ENCODE assay signal across 8 cellular contexts in genomic region chr7:2634265-2635145, GRCh38. TPM values are rescaled to one million over a fixed set of nuclear protein-coding genes. Genes with fewer than 3 reads are reported as not detected.
DNase-seq lines count a peak whose midpoint lies in the region; ATAC-seq and TF ChIP-seq lines count a peak whose summit lies in the region.

No MANE protein-coding gene starts in this region.

- H3K4me1 Mint-ChIP-seq in activated T-helper 1 cell treated with anti-CD3 and anti-CD28 coated beads, Interleukin-12 subunit alpha, Interleukin-12 subunit beta, Interleukin-2, Interleukin-4 antibody, amounts not matched to agents 30 ng/mL and 10 ng/mL and 1 ng/mL, durations not matched to agents 14 hours and 24 hours and 36 hours (ENCODE audit: low read depth) = peaks cover 15% of the 10 kb centered on the region

- intact Hi-C loops in activated T-helper 1 cell treated with anti-CD3 and anti-CD28 coated beads, Interleukin-12 subunit alpha, Interleukin-12 subunit beta, Interleukin-2, Interleukin-4 antibody, amounts not matched to agents 30 ng/mL and 10 ng/mL and 1 ng/mL, durations not matched to agents 14 hours and 24 hours and 36 hours (cut with micrococcal nuclease) = loop anchor here (5.0 kb wide), 1 partner anchor 1497 kb away; a partner anchor contains a TSS

- H3K27ac Mint-ChIP-seq in activated T-helper 1 cell treated with anti-CD3 and anti-CD28 coated beads, Interleukin-12 subunit alpha, Interleukin-12 subunit beta, Interleukin-2, Interleukin-4 antibody, amounts not matched to agents 30 ng/mL and 10 ng/mL and 1 ng/mL, durations not matched to agents 14 hours and 24 hours and 36 hours = no peak overlapping the region

- in situ Hi-C loops in HAP-1 (cut with MboI; ENCODE audit: low sequenced_read_pairs) = no loop called here

- H3K9me3 ChIP-seq in HAP-1 (no peaks in the 10 kb centered on the region), right atrium auricular region (no peaks in the 10 kb centered on the region), skeletal muscle tissue (ENCODE audit: control insufficient read depth in 3 of 3, low read length in 3 of 3) (no peaks in the 10 kb centered on the region)

- H3K27me3 ChIP-seq in HAP-1 (ENCODE audit: low read depth) (no peaks in the 10 kb centered on the region), right atrium auricular region (no peaks in the 10 kb centered on the region), skeletal muscle tissue (ENCODE audit: control insufficient read depth in 3 of 3, insufficient read depth in 3 of 3, low read length in 3 of 3) (no peaks in the 10 kb centered on the region)

- H3K27me3 Mint-ChIP-seq in activated T-helper 1 cell treated with anti-CD3 and anti-CD28 coated beads, Interleukin-12 subunit alpha, Interleukin-12 subunit beta, Interleukin-2, Interleukin-4 antibody, amounts not matched to agents 30 ng/mL and 10 ng/mL and 1 ng/mL, durations not matched to agents 14 hours and 24 hours and 36 hours (ENCODE audit: insufficient read depth) = no peaks in the 10 kb centered on the region

- no peaks in the 10 kb centered on the region for H3K36me3 Mint-ChIP-seq in activated T-helper 1 cell treated with anti-CD3 and anti-CD28 coated beads, Interleukin-12 subunit alpha, Interleukin-12 subunit beta, Interleukin-2, Interleukin-4 antibody, amounts not matched to agents 30 ng/mL and 10 ng/mL and 1 ng/mL, durations not matched to agents 14 hours and 24 hours and 36 hours (ENCODE audit: low read depth)

- ATAC-seq in HG02852 (IDR thresholded peaks at IDR 0.05; ENCODE audit: unreplicated experiment) (no peak), HG02642 (IDR thresholded peaks at IDR 0.05; ENCODE audit: poor library complexity, unreplicated experiment) (no peak)

- no peaks in the 10 kb centered on the region for H3K9me3 Mint-ChIP-seq in activated T-helper 1 cell treated with anti-CD3 and anti-CD28 coated beads, Interleukin-12 subunit alpha, Interleukin-12 subunit beta, Interleukin-2, Interleukin-4 antibody, amounts not matched to agents 30 ng/mL and 10 ng/mL and 1 ng/mL, durations not matched to agents 14 hours and 24 hours and 36 hours

- H3K4me1 ChIP-seq in HAP-1 = peaks cover 10% of the 10 kb centered on the region
- peaks cover 0 to 89% of the 10 kb centered on the region in 2 donors for H3K4me1 ChIP-seq in right atrium auricular region
- H3K4me1 ChIP-seq in skeletal muscle tissue (ENCODE audit: control insufficient read depth in 3 of 3, insufficient read depth in 3 of 3, low read length in 3 of 3) = peaks cover 67 to 84% (median 70%) of the 10 kb centered on the region in 3 donors

- no peak for TF ChIP-seq CTCF in right atrium auricular region (IDR thresholded peaks at IDR 0.05)

- H3K36me3 ChIP-seq in HAP-1 (replicated peaks) (no peaks in the 10 kb centered on the region), right atrium auricular region (no peaks in the 10 kb centered on the region), skeletal muscle tissue (ENCODE audit: control insufficient read depth in 3 of 3, insufficient read depth in 3 of 3, low read length in 3 of 3) (no peaks in the 10 kb centered on the region)

- H3K4me3 Mint-ChIP-seq in activated T-helper 1 cell treated with anti-CD3 and anti-CD28 coated beads, Interleukin-12 subunit alpha, Interleukin-12 subunit beta, Interleukin-2, Interleukin-4 antibody, amounts not matched to agents 30 ng/mL and 10 ng/mL and 1 ng/mL, durations not matched to agents 14 hours and 24 hours and 36 hours = peak overlapping the region; percentile 85

- DNase-seq in HAP-1 (ENCODE audit: low spot score in 2 of 2) = no peak
- no peak for DNase-seq in activated T-helper 1 cell treated with anti-CD3 and anti-CD28 coated beads, Interleukin-12 subunit alpha, Interleukin-12 subunit beta, Interleukin-2, Interleukin-4 antibody, amounts not matched to agents 30 ng/mL and 10 ng/mL and 1 ng/mL, durations not matched to agents 14 hours and 24 hours and 36 hours (ENCODE audit: low spot score)
- DNase-seq in right atrium auricular region (ENCODE audit: low spot score) = no peak
- no peak for DNase-seq in activated CD4-positive, CD25-positive, alpha-beta regulatory T cell (lab: John Stamatoyannopoulos, UW)
- DNase-seq in hypothalamus (lab: John Stamatoyannopoulos, UW) = no peak

- H3K27ac ChIP-seq in right atrium auricular region (peak overlapping the region; percentile 81 to 89), skeletal muscle tissue (ENCODE audit: low read depth, low read length) (peak overlapping the region; percentile 83)

- peak overlapping the region in 1 of 3 donors; percentile 81 for H3K9ac ChIP-seq in skeletal muscle tissue (ENCODE audit: low read depth in 1 of 3, low read length in 3 of 3)

- H3K4me3 ChIP-seq in HAP-1 (peak overlapping the region; percentile 78), right atrium auricular region (peak overlapping the region; percentile 62 to 80), skeletal muscle tissue (ENCODE audit: low read length in 3 of 3) (peak overlapping the region; percentile 71 to 83 (median 77))

RNA-seq across cellular contexts. Expression of gene TTYH3, which starts 2.7 kb away (rescaled TPM):
- 30.6 and 32.0 TPM in 2 replicates for total RNA-seq in activated T-helper 1 cell treated with anti-CD3 and anti-CD28 coated beads, Interleukin-12 subunit alpha, Interleukin-12 subunit beta, Interleukin-2, Interleukin-4 antibody, amounts not matched to agents 30 ng/mL and 10 ng/mL and 1 ng/mL, durations not matched to agents 14 hours and 24 hours and 36 hours
- total RNA-seq in right atrium auricular region = 10 to 100 TPM in 1 of 2 donors, 1 to 10 TPM in 1; 7.0 to 11.1 TPM
- 18.8 TPM for total RNA-seq in skeletal muscle tissue

RNA-seq across cellular contexts. Expression of gene AMZ1, which starts 53.5 kb away (rescaled TPM):
- 0.05 TPM in 1 of 2 replicates, not detected in the other for total RNA-seq in activated T-helper 1 cell treated with anti-CD3 and anti-CD28 coated beads, Interleukin-12 subunit alpha, Interleukin-12 subunit beta, Interleukin-2, Interleukin-4 antibody, amounts not matched to agents 30 ng/mL and 10 ng/mL and 1 ng/mL, durations not matched to agents 14 hours and 24 hours and 36 hours
- total RNA-seq in right atrium auricular region (under 1 TPM in 1 of 2 donors, not detected in 1; 0.07 TPM), skeletal muscle tissue (under 0.01 TPM)
